ENCODE assay signal across 8 cellular contexts in the genomic region with DNA sequence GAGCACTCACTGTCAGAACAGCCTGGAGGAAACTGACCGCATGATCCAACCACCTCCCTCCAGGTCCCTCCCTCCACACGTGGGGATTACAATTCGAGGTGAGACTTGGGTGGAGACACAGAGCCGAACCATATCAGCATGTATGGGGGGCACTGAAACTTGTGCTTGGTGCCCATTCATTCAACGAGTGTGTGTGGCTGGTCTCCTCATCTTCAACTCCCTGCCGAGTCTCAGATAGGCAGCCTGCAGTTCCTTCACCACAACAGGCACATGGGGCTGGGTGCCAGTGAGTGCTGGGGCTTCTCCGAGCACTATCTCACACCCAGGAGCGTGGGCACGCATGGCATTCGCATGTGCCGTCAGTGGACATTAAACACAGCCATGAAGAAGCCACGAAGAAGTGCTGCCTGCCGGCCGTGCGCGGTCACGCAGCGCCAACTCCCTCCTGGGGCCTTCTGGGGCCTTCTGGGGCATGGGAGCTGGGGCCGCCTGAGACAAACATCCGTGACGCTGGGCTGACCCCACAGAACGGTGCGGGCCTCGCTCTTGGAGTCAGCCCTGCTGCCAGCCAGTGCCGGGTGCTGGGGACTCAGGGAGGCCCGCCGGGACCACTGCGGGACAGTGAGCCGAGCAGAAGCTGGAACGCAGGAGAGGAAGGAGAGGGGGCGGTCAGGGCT. TPM values are rescaled to one million over a fixed set of nuclear protein-coding genes. Genes with fewer than 3 reads are reported as not detected.
DNase-seq lines count a peak whose midpoint lies in the region; ATAC-seq and TF ChIP-seq lines count a peak whose summit lies in the region.

No MANE protein-coding gene starts in this region.

- no peak for TF ChIP-seq POLR2A in sigmoid colon (IDR thresholded peaks at IDR 0.05)

- ATAC-seq in GM21360 (IDR thresholded peaks at IDR 0.05; ENCODE audit: unreplicated experiment): no peak

- H3K27ac Mint-ChIP-seq in activated naive CD4-positive, alpha-beta T cell treated with anti-CD3 and anti-CD28 coated beads, Interleukin-2, amount 50 U/mL, for 24 hours: peak overlapping the region; percentile 98

- TF ChIP-seq CTCF in fibroblast of mammary gland (conservative IDR thresholded peaks at IDR 0.05; ENCODE audit: control insufficient read depth, insufficient read depth, low read depth, low read length) (no peak), sigmoid colon (IDR thresholded peaks at IDR 0.05) (peak in 1 of 4 experiments; percentile 19)

- 51 to 76% methylated on average over 31 of the region's 31 CpGs for WGBS in sigmoid colon, 2 donors

- H3K27ac ChIP-seq in sigmoid colon: peak overlapping the region; percentile 88 to 92 (median 90)

- H3K27me3 Mint-ChIP-seq in activated naive CD4-positive, alpha-beta T cell treated with anti-CD3 and anti-CD28 coated beads, Interleukin-2, amount 50 U/mL, for 24 hours: no peaks in the 10 kb centered on the region

- H3K9me3 ChIP-seq in sigmoid colon: no peaks in the 10 kb centered on the region

- TF ChIP-seq EP300 in sigmoid colon (IDR thresholded peaks at IDR 0.05): no peak

- H3K27me3 ChIP-seq in sigmoid colon: peaks cover 0 to 4% (median 0%) of the 10 kb centered on the region in 3 donors

- H3K4me1 ChIP-seq in sigmoid colon: peaks cover 0 to 43% (median 41%) of the 10 kb centered on the region in 4 donors

- H3K4me3 Mint-ChIP-seq in activated naive CD4-positive, alpha-beta T cell treated with anti-CD3 and anti-CD28 coated beads, Interleukin-2, amount 50 U/mL, for 24 hours: peak overlapping the region; percentile 98

- no peaks in the 10 kb centered on the region for H3K9me3 Mint-ChIP-seq in activated naive CD4-positive, alpha-beta T cell treated with anti-CD3 and anti-CD28 coated beads, Interleukin-2, amount 50 U/mL, for 24 hours

- H3K36me3 ChIP-seq in sigmoid colon: peaks cover 0 to 22% (median 3%) of the 10 kb centered on the region in 4 donors

- peaks cover 4% of the 10 kb centered on the region for H3K36me3 Mint-ChIP-seq in activated naive CD4-positive, alpha-beta T cell treated with anti-CD3 and anti-CD28 coated beads, Interleukin-2, amount 50 U/mL, for 24 hours

- peak overlapping the region; percentile 86 for H3K4me3 ChIP-seq in fibroblast of mammary gland (ENCODE audit: control insufficient read depth, low read depth, low read length)
- peak overlapping the region; percentile 67 to 80 (median 70) for H3K4me3 ChIP-seq in sigmoid colon

- intact Hi-C loops in sigmoid colon (cut with DNase I): loop anchor here (5.0 to 10.0 kb wide), 3 partner anchors 50 to 317 kb away; a partner anchor contains a TSS

- DNase-seq in activated naive CD4-positive, alpha-beta T cell (lab: John Stamatoyannopoulos, UW): no peak
- DNase-seq in RPMI8226: peak; percentile 25
- DNase-seq in fibroblast of mammary gland (ENCODE audit: low read depth): peak; percentile 20
- DNase-seq in sigmoid colon: peak; percentile 64
- DNase-seq in NCI-H1436 (lab: John Stamatoyannopoulos, UW): no peak
- no peak for DNase-seq in NCI-H2029 treated with DMSO at 0.1 percent for 48 hours (lab: John Stamatoyannopoulos, UW)

- peaks cover 33% of the 10 kb centered on the region for H3K4me1 Mint-ChIP-seq in activated naive CD4-positive, alpha-beta T cell treated with anti-CD3 and anti-CD28 coated beads, Interleukin-2, amount 50 U/mL, for 24 hours

RNA-seq across cellular contexts. Expression of a gene that starts 0.7 kb away (rescaled TPM):
- 10 to 100 TPM; 19.6 to 44.3 (median 31.4) TPM for total RNA-seq in sigmoid colon
- polyA plus RNA-seq in sigmoid colon: 10 to 100 TPM in 1 of 3 donors, 1 to 10 TPM in 2; 3.6 to 22.4 (median 9.0) TPM

RNA-seq across cellular contexts. Expression of a gene that starts 4.2 kb away (rescaled TPM):
- total RNA-seq in sigmoid colon: 10 to 100 TPM; 14.6 to 22.1 (median 20.1) TPM
- polyA plus RNA-seq in sigmoid colon: 10 to 100 TPM in 1 of 3 donors, 1 to 10 TPM in 2; 1.8 to 25.2 (median 6.6) TPM

RNA-seq across cellular contexts. Expression of a gene that starts 30.5 kb away (rescaled TPM):
- total RNA-seq in sigmoid colon: 1 to 10 TPM; 6.2 to 8.2 (median 8.0) TPM
- 10 to 100 TPM in 1 of 3 donors, 1 to 10 TPM in 2; 6.0 to 15.1 (median 7.4) TPM for polyA plus RNA-seq in sigmoid colon

RNA-seq across cellular contexts. Expression of a gene that starts 39.1 kb away (rescaled TPM):
- total RNA-seq in sigmoid colon: 10 to 100 TPM in 1 of 4 donors, 1 to 10 TPM in 3; 1.8 to 45.5 (median 4.2) TPM
- polyA plus RNA-seq in sigmoid colon: 100 to 1,000 TPM in 1 of 3 donors, 1 to 10 TPM in 2; 1.2 to 186 (median 4.8) TPM

RNA-seq across cellular contexts. Expression of a gene that starts 50.4 kb away (rescaled TPM):
- 10 to 100 TPM; 26.8 to 38.7 (median 28.8) TPM for total RNA-seq in sigmoid colon
- polyA plus RNA-seq in sigmoid colon: 10 to 100 TPM; 39.1 to 70.2 (median 45.6) TPM

Comparison
In these comparisons a context has a peak if more than half of its experiments do, and no peak if none do; other contexts are left out.
1. DNase-seq: peak in RPMI8226 (single experiment), fibroblast of mammary gland (single experiment) and sigmoid colon (single experiment); none in activated naive CD4-positive, alpha-beta T cell (0 of 4), NCI-H1436 (single experiment) and NCI-H2029 treated with DMSO at 0.1 percent for 48 hours (single experiment).